16 cellular contexts compared by ENCODE assay signal in the genomic region with DNA sequence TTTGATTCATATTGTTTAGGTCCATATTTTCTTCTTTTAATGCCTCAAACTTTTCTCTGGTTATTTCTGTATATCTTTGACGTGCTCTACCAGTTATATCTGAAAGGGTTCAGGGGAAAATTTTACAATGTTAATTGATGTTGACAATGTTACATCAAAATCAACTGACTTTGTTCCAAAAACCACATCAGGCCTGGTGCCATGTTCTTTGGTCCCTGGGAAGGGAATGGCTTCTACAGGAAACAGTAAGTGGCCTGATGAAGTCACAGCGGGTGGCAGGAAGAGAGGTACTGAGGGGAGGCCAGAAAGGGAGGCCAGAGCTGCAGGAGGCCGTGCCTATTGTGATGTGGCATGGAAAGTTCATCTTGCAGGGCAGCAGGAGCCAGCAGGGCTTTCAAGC. TPM values are rescaled to one million over a fixed set of nuclear protein-coding genes. Genes with fewer than 3 reads are reported as not detected.
A peak's percentile ranks its signal among the peaks of the same experiment; 100 is the strongest.
DNase-seq lines count a peak whose midpoint lies in the region; TF ChIP-seq lines count a peak whose summit lies in the region.
"Had no signal": no experiment of that assay in that cellular context is flagged by ENCODE, and none has a peak within 500 bp of the region (broad histone marks: within the 10 kb centered on the region; RNA-seq: fewer than 3 reads in every experiment).

No MANE protein-coding gene starts in this region.

- DNase-seq in endothelial cell (ENCODE audit: low spot score): no peak
- DNase-seq in prostate gland (ENCODE audit: low spot score): peak; percentile 59
- no peak for DNase-seq in NCI-H2171 treated with DMSO at 0.1 percent for 48 hours (lab: John Stamatoyannopoulos, UW)
- no peak for DNase-seq in effector memory CD4-positive, alpha-beta T cell
- DNase-seq in thyroid gland: no peak
- DNase-seq: ACHN; BE2C; CD4-positive, alpha-beta T cell; DMS153; DMS79; GDM1; HCEC 1CT had no signal

- peaks cover 66% of the 10 kb centered on the region for H3K36me3 ChIP-seq in BLaER1
- peaks cover 64 to 70% of the 10 kb centered on the region in 2 experiments for H3K36me3 ChIP-seq in HEK293 (ENCODE audit: control insufficient read depth in 2 of 2, insufficient read depth in 1 of 2, low read length in 2 of 2)
- no peaks in the 10 kb centered on the region for H3K36me3 ChIP-seq in prostate gland
- peaks cover 7% of the 10 kb centered on the region for H3K36me3 ChIP-seq in effector memory CD4-positive, alpha-beta T cell (ENCODE audit: control insufficient read depth, insufficient read depth, low read length)
- peaks cover 11 to 40% of the 10 kb centered on the region in 2 donors for H3K36me3 ChIP-seq in thyroid gland
- H3K36me3 ChIP-seq: BE2C had no signal

- H4K20me1 ChIP-seq in BLaER1: no peaks in the 10 kb centered on the region

- H3K4me3 Mint-ChIP-seq in endothelial cell (ENCODE audit: unreplicated experiment): peak overlapping the region; percentile 32
- H3K4me3 Mint-ChIP-seq: CD4-positive, alpha-beta T cell; GM23338 had no signal

- no peaks in the 10 kb centered on the region for H3K27me3 ChIP-seq in BLaER1
- no peaks in the 10 kb centered on the region for H3K27me3 ChIP-seq in prostate gland (replicated peaks; ENCODE audit: insufficient read depth)
- no peaks in the 10 kb centered on the region for H3K27me3 ChIP-seq in effector memory CD4-positive, alpha-beta T cell (replicated peaks; ENCODE audit: control insufficient read depth, insufficient read depth, low read length, poor library complexity, severe bottlenecking)
- H3K27me3 ChIP-seq in thyroid gland: no peaks in the 10 kb centered on the region
- H3K27me3 ChIP-seq: BE2C had no signal

- peaks cover 7% of the 10 kb centered on the region for H3K9me3 ChIP-seq in BLaER1
- H3K9me3 ChIP-seq in HEK293 (ENCODE audit: control insufficient read depth, insufficient read depth, low read depth, low read length): peaks cover 4% of the 10 kb centered on the region
- H3K9me3 ChIP-seq in prostate gland: no peaks in the 10 kb centered on the region
- no peaks in the 10 kb centered on the region for H3K9me3 ChIP-seq in effector memory CD4-positive, alpha-beta T cell (ENCODE audit: control insufficient read depth, low read length)
- H3K9me3 ChIP-seq in thyroid gland: no peaks in the 10 kb centered on the region
- H3K9me3 ChIP-seq: BE2C had no signal

- TF ChIP-seq CTCF in HEK293 (tag by site-specific recombination; IDR thresholded peaks at IDR 0.05) (no peak), endothelial cell (IDR thresholded peaks at IDR 0.05; ENCODE audit: unreplicated experiment) (no peak), prostate gland (IDR thresholded peaks at IDR 0.05) (no peak), thyroid gland (IDR thresholded peaks at IDR 0.05) (no peak)

- H3K27me3 Mint-ChIP-seq in endothelial cell (ENCODE audit: unreplicated experiment): peaks cover 1% of the 10 kb centered on the region
- H3K27me3 Mint-ChIP-seq: CD4-positive, alpha-beta T cell had no signal

- WGBS in prostate gland: 70% methylated on average over 3 of the region's 3 CpGs
- 96 to 99% methylated on average over 3 of the region's 3 CpGs for WGBS in thyroid gland, 2 donors

- intact Hi-C loops in prostate gland (cut with DNase I): no loop called here
- intact Hi-C loops in thyroid gland (cut with DNase I): no loop called here

- POLR2A ChIA-PET in HEK293 (lab: Yijun Ruan, JAX): no interaction called here

- H3K4me2 ChIP-seq in BLaER1: peak overlapping the region; percentile 58; the same call in 1 of the 2 replicates
- H3K4me2 ChIP-seq: GM23338 had no signal

- H3K4me3 ChIP-seq in BLaER1 (no peak overlapping the region), HEK293 (ENCODE audit: low read depth, low read length) (no peak overlapping the region), prostate gland (no peak overlapping the region), thyroid gland (replicated peaks in 1 of 3) (no peak overlapping the region)
- H3K4me3 ChIP-seq in effector memory CD4-positive, alpha-beta T cell (ENCODE audit: insufficient read depth, low read depth, low read length, poor library complexity, severe bottlenecking): no peak overlapping the region
- H3K4me3 ChIP-seq: GM23338 had no signal

- no peak overlapping the region for H3K9ac ChIP-seq in BLaER1

- H3K36me3 Mint-ChIP-seq in endothelial cell (ENCODE audit: low read depth, unreplicated experiment): peaks cover 45% of the 10 kb centered on the region

- peaks cover 2% of the 10 kb centered on the region for H3K4me1 Mint-ChIP-seq in endothelial cell (ENCODE audit: unreplicated experiment)
- H3K4me1 Mint-ChIP-seq: GM23338 had no signal

- no peaks in the 10 kb centered on the region for H3K9me3 Mint-ChIP-seq in endothelial cell (ENCODE audit: unreplicated experiment)
- H3K9me3 Mint-ChIP-seq: CD4-positive, alpha-beta T cell; GM23338 had no signal

- H3K27ac Mint-ChIP-seq in endothelial cell (ENCODE audit: unreplicated experiment): no peak overlapping the region
- H3K27ac Mint-ChIP-seq: CD4-positive, alpha-beta T cell; GM23338 had no signal

- H3K4me1 ChIP-seq in BLaER1 (peaks cover 15% of the 10 kb centered on the region), HEK293 (ENCODE audit: control insufficient read depth, insufficient read depth, low read length) (no peaks in the 10 kb centered on the region), prostate gland (replicated peaks) (no peaks in the 10 kb centered on the region), thyroid gland (no peaks in the 10 kb centered on the region)
- H3K4me1 ChIP-seq in effector memory CD4-positive, alpha-beta T cell (ENCODE audit: control insufficient read depth, insufficient read depth, low read length, poor library complexity, severe bottlenecking): no peaks in the 10 kb centered on the region
- H3K4me1 ChIP-seq: BE2C had no signal

- H3K27ac ChIP-seq in BLaER1 (no peak overlapping the region), HEK293 (ENCODE audit: extremely low read depth, low read depth, low read length) (0 out of 2 replicates have a peak overlapping the region, but pooled peaks have one; percentile 31), prostate gland (peak overlapping the region; percentile 62 to 78), thyroid gland (no peak overlapping the region)
- H3K27ac ChIP-seq in effector memory CD4-positive, alpha-beta T cell (ENCODE audit: insufficient read depth, low read length, poor library complexity, severe bottlenecking): no peak overlapping the region
- H3K27ac ChIP-seq: C4-2B had no signal

- CTCF ChIA-PET in HEK293 (lab: Yijun Ruan, JAX): no interaction called here

- TF ChIP-seq POLR2A in prostate gland (IDR thresholded peaks at IDR 0.05) (no peak), thyroid gland (IDR thresholded peaks at IDR 0.05) (no peak)

TF ChIP-seq in HEK293, 187 proteins besides CTCF, POLR2A, EP300 and RAD21 (continues in another document):
- TF ChIP-seq ZNF521 (tag by site-specific recombination; IDR thresholded peaks at IDR 0.05): no peak
- TF ChIP-seq ZNF624 (tag by site-specific recombination; IDR thresholded peaks at IDR 0.05): no peak
- TF ChIP-seq ZNF350 (tag by site-specific recombination; IDR thresholded peaks at IDR 0.05): no peak
- TF ChIP-seq ZNF555 (tag by site-specific recombination; conservative IDR thresholded peaks at IDR 0.05): no peak
- no peak for TF ChIP-seq ZNF692 (tag by site-specific recombination; IDR thresholded peaks at IDR 0.05)
- TF ChIP-seq, protein P1, sequence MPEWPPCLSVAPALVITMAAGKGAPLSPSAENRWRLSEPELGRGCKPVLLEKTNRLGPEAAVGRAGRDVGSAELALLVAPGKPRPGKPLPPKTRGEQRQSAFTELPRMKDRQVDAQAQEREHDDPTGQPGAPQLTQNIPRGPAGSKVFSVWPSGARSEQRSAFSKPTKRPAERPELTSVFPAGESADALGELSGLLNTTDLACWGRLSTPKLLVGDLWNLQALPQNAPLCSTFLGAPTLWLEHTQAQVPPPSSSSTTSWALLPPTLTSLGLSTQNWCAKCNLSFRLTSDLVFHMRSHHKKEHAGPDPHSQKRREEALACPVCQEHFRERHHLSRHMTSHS (tag by site-specific recombination; IDR thresholded peaks at IDR 0.05): no peak
- no peak for TF ChIP-seq ZNF292 (tag by site-specific recombination; IDR thresholded peaks at IDR 0.05; ENCODE audit: borderline replicate concordance, low read depth)
- TF ChIP-seq ZNF664 (tag by site-specific recombination; IDR thresholded peaks at IDR 0.05): no peak
- TF ChIP-seq ZNF629 (tag by site-specific recombination; IDR thresholded peaks at IDR 0.05): no peak
- no peak for TF ChIP-seq ZSCAN23 (tag by site-specific recombination; IDR thresholded peaks at IDR 0.05)
- no peak for TF ChIP-seq PRDM1 (tag by site-specific recombination; IDR thresholded peaks at IDR 0.05)
- TF ChIP-seq WT1 (tag by site-specific recombination; IDR thresholded peaks at IDR 0.05): no peak
- TF ChIP-seq GLIS1 (tag by site-specific recombination; IDR thresholded peaks at IDR 0.05): no peak
- TF ChIP-seq ZSCAN30 (tag by site-specific recombination; IDR thresholded peaks at IDR 0.05): no peak

RNA-seq across cellular contexts. Expression of gene CEP89, which starts 38.2 kb away (rescaled TPM):
- 34.3 TPM for total RNA-seq in endothelial cell (ENCODE audit: unreplicated experiment)
- 10 to 100 TPM; 19.3 to 20.6 TPM for total RNA-seq in prostate gland
- 10 to 100 TPM; 18.5 to 24.7 (median 19.4) TPM for total RNA-seq in thyroid gland

RNA-seq across cellular contexts. Expression of gene FAAP24, which starts 38.5 kb away (rescaled TPM):
- total RNA-seq in endothelial cell (ENCODE audit: unreplicated experiment) (2.8 TPM), prostate gland (1 to 10 TPM; 4.3 to 8.3 TPM), thyroid gland (1 to 10 TPM in 2 of 4 donors, under 1 TPM in 2; 0.40 to 1.7 (median 0.94) TPM)

Comparison
In these comparisons a context has a peak if more than half of its experiments do, and no peak if none do; other contexts are left out.
1. H3K27ac ChIP-seq: peak in HEK293 (single experiment) and prostate gland (2 of 2); none in BLaER1 (single experiment), effector memory CD4-positive, alpha-beta T cell (single experiment) and thyroid gland (0 of 3).